Comparison of ENCODE assay signal across 17 cellular contexts in genomic region chr9:127550751-127551150, GRCh38.
DNase-seq lines count a peak whose midpoint lies in the region; ATAC-seq and TF ChIP-seq lines count a peak whose summit lies in the region.
"Had no signal": no experiment of that assay in that cellular context is flagged by ENCODE, and none has a peak within 500 bp of the region (broad histone marks: within the 10 kb centered on the region; RNA-seq: fewer than 3 reads in every experiment).

No MANE protein-coding gene starts in this region.

- no peak for TF ChIP-seq POLR2A in vagina (IDR thresholded peaks at IDR 0.05)

- H3K27ac Mint-ChIP-seq in dendritic cell treated with granulocyte-macrophage colony-stimulating factor and Interleukin-4, amounts not matched to agents 40 ng/mL and 50 ng/mL, for 4 days = peak overlapping the region; percentile 71
- peak overlapping the region; percentile 75 for H3K27ac Mint-ChIP-seq in neural progenitor cell
- H3K27ac Mint-ChIP-seq: activated naive CD8-positive, alpha-beta T cell treated with anti-CD3 and anti-CD28 coated beads for 36 hours; natural killer cell treated with Interleukin-12 subunit alpha and Interleukin-12 subunit beta and Interleukin-15 and Interleukin-18, amount 100 ng/mL, for 72 hours had no signal

- intact Hi-C loops in right cardiac atrium (cut with DNase I) = no loop called here
- intact Hi-C loops in cardiac septum (cut with DNase I) = no loop called here
- intact Hi-C loops in dendritic cell treated with granulocyte-macrophage colony-stimulating factor and Interleukin-4, amounts not matched to agents 40 ng/mL and 50 ng/mL, for 4 days (cut with micrococcal nuclease) = no loop called here
- intact Hi-C loops in vagina (cut with DNase I) = no loop called here

- no peaks in the 10 kb centered on the region for H3K27me3 Mint-ChIP-seq in dendritic cell treated with granulocyte-macrophage colony-stimulating factor and Interleukin-4, amounts not matched to agents 40 ng/mL and 50 ng/mL, for 4 days
- H3K27me3 Mint-ChIP-seq in neural progenitor cell (ENCODE audit: insufficient read depth, low read depth) = peaks cover 13% of the 10 kb centered on the region
- H3K27me3 Mint-ChIP-seq: activated naive CD8-positive, alpha-beta T cell treated with anti-CD3 and anti-CD28 coated beads for 36 hours; natural killer cell treated with Interleukin-12 subunit alpha and Interleukin-12 subunit beta and Interleukin-15 and Interleukin-18, amount 100 ng/mL, for 72 hours had no signal

- no peaks in the 10 kb centered on the region for H3K27me3 ChIP-seq in right cardiac atrium (ENCODE audit: control insufficient read depth, insufficient read depth)
- no peaks in the 10 kb centered on the region for H3K27me3 ChIP-seq in neural progenitor cell
- H3K27me3 ChIP-seq in vagina = no peaks in the 10 kb centered on the region
- no peaks in the 10 kb centered on the region for H3K27me3 ChIP-seq in H7 (ENCODE audit: control insufficient read depth, insufficient read depth, low read length)
- H3K27me3 ChIP-seq: testis had no signal

- H3K36me3 Mint-ChIP-seq in dendritic cell treated with granulocyte-macrophage colony-stimulating factor and Interleukin-4, amounts not matched to agents 40 ng/mL and 50 ng/mL, for 4 days (ENCODE audit: low read depth) = peaks cover 82% of the 10 kb centered on the region
- H3K36me3 Mint-ChIP-seq in neural progenitor cell = no peaks in the 10 kb centered on the region
- H3K36me3 Mint-ChIP-seq: activated naive CD8-positive, alpha-beta T cell treated with anti-CD3 and anti-CD28 coated beads for 36 hours; natural killer cell treated with Interleukin-12 subunit alpha and Interleukin-12 subunit beta and Interleukin-15 and Interleukin-18, amount 100 ng/mL, for 72 hours had no signal

- H3K9me3 ChIP-seq in right cardiac atrium (ENCODE audit: control insufficient read depth, low read length) = no peaks in the 10 kb centered on the region
- H3K9me3 ChIP-seq in neural progenitor cell (ENCODE audit: low read depth) = no peaks in the 10 kb centered on the region
- H3K9me3 ChIP-seq in vagina = no peaks in the 10 kb centered on the region
- H3K9me3 ChIP-seq: testis had no signal

- H3K36me3 ChIP-seq in neural progenitor cell (no peaks in the 10 kb centered on the region), vagina (no peaks in the 10 kb centered on the region), H7 (replicated peaks; ENCODE audit: control insufficient read depth, insufficient read depth, low read length) (no peaks in the 10 kb centered on the region)

- DNase-seq in right cardiac atrium (peak in 2 of 3 donors; percentile 47 to 61), cardiac septum (ENCODE audit: low spot score) (no peak), neural progenitor cell (ENCODE audit: low spot score) (no peak), vagina (ENCODE audit: extremely low spot score in 2 of 2) (no peak), H7 (no peak), epidermal melanocyte (ENCODE audit: insufficient read length, low spot score) (no peak), HuH-7 (ENCODE audit: low spot score) (no peak)
- DNase-seq: activated CD4-positive, CD25-positive, alpha-beta regulatory T cell treated with anti-CD3 and anti-CD28 coated beads, Interleukin-2, amount 50 U/mL, for 72 hours; activated naive CD8-positive, alpha-beta T cell treated with anti-CD3 and anti-CD28 coated beads for 36 hours; cortex of kidney; NCI-H1694; NCI-H446 treated with DMSO at 0.1 percent for 48 hours; SIG-M5; testis had no signal

- H4K20me1 ChIP-seq in neural progenitor cell (ENCODE audit: low read depth) = peaks cover 9% of the 10 kb centered on the region

- no peak overlapping the region for H3K9ac ChIP-seq in neural progenitor cell

- 66% methylated on average over 14 of the region's 14 CpGs for WGBS in right cardiac atrium

- H3K4me3 ChIP-seq in right cardiac atrium (ENCODE audit: low read length) = no peak overlapping the region
- H3K4me3 ChIP-seq in neural progenitor cell = no peak overlapping the region
- no peak overlapping the region for H3K4me3 ChIP-seq in vagina
- no peak overlapping the region for H3K4me3 ChIP-seq in H7 (ENCODE audit: insufficient read depth, low read depth, low read length)
- H3K4me3 ChIP-seq: K562, testis had no signal

- no peak overlapping the region for H3K27ac ChIP-seq in right cardiac atrium (ENCODE audit: low read length)
- H3K27ac ChIP-seq in neural progenitor cell = no peak overlapping the region
- H3K27ac ChIP-seq in vagina = peak overlapping the region; percentile 40

- peaks cover 11% of the 10 kb centered on the region for H3F3A ChIP-seq in neural progenitor cell (ENCODE audit: low read depth)

- H3K4me1 ChIP-seq in right cardiac atrium (ENCODE audit: control insufficient read depth, insufficient read depth, low read length) (peaks cover 15% of the 10 kb centered on the region), neural progenitor cell (peaks cover 21% of the 10 kb centered on the region), vagina (peaks cover 90% of the 10 kb centered on the region)

- H3K79me2 ChIP-seq in neural progenitor cell (ENCODE audit: low read depth) = peaks cover 4% of the 10 kb centered on the region

- H3K9me3 Mint-ChIP-seq in dendritic cell treated with granulocyte-macrophage colony-stimulating factor and Interleukin-4, amounts not matched to agents 40 ng/mL and 50 ng/mL, for 4 days = no peaks in the 10 kb centered on the region
- H3K9me3 Mint-ChIP-seq in neural progenitor cell = no peaks in the 10 kb centered on the region
- H3K9me3 Mint-ChIP-seq: activated naive CD8-positive, alpha-beta T cell treated with anti-CD3 and anti-CD28 coated beads for 36 hours; natural killer cell treated with Interleukin-12 subunit alpha and Interleukin-12 subunit beta and Interleukin-15 and Interleukin-18, amount 100 ng/mL, for 72 hours had no signal

- peak in 1 of 2 donors; percentile 28 for ATAC-seq in right cardiac atrium
- ATAC-seq: K562 had no signal

- H3K4me2 ChIP-seq in neural progenitor cell = no peak overlapping the region

- H3K4me3 Mint-ChIP-seq in dendritic cell treated with granulocyte-macrophage colony-stimulating factor and Interleukin-4, amounts not matched to agents 40 ng/mL and 50 ng/mL, for 4 days = peak overlapping the region; percentile 44
- no peak overlapping the region for H3K4me3 Mint-ChIP-seq in neural progenitor cell
- H3K4me3 Mint-ChIP-seq: activated naive CD8-positive, alpha-beta T cell treated with anti-CD3 and anti-CD28 coated beads for 36 hours; natural killer cell treated with Interleukin-12 subunit alpha and Interleukin-12 subunit beta and Interleukin-15 and Interleukin-18, amount 100 ng/mL, for 72 hours had no signal

- H2AFZ ChIP-seq in neural progenitor cell (replicated peaks) = no peak overlapping the region

- TF ChIP-seq CTCF in neural progenitor cell (IDR thresholded peaks at IDR 0.05) = no peak
- no peak for TF ChIP-seq CTCF in vagina (IDR thresholded peaks at IDR 0.05)

- peaks cover 95% of the 10 kb centered on the region for H3K4me1 Mint-ChIP-seq in dendritic cell treated with granulocyte-macrophage colony-stimulating factor and Interleukin-4, amounts not matched to agents 40 ng/mL and 50 ng/mL, for 4 days (ENCODE audit: low read depth)
- H3K4me1 Mint-ChIP-seq in neural progenitor cell = peaks cover 30% of the 10 kb centered on the region

Comparison
In these comparisons a context has a peak if more than half of its experiments do, and no peak if none do; other contexts are left out.
1. DNase-seq: peak in right cardiac atrium (2 of 3); none in cardiac septum (single experiment), neural progenitor cell (single experiment), vagina (0 of 2), H7 (single experiment), epidermal melanocyte (single experiment) and HuH-7 (single experiment).